In genomic region chr2:149155181-149155580, GRCh38 we compare ENCODE assay signal across 2 cellular contexts.
TF ChIP-seq lines count a peak whose summit lies in the region.

No MANE protein-coding gene starts in this region.

TF ChIP-seq in GM23338, 12 proteins besides CTCF, POLR2A, EP300 and RAD21 (continued from another document):
- TF ChIP-seq REST (IDR thresholded peaks at IDR 0.05; ENCODE audit: unreplicated experiment) = no peak
- TF ChIP-seq ZNF462 (CRISPR knock-in tag; IDR thresholded peaks at IDR 0.05) = no peak
- TF ChIP-seq EZH2phosphoT487 (IDR thresholded peaks at IDR 0.05; ENCODE audit: unreplicated experiment) = no peak
- TF ChIP-seq STAT1 (IDR thresholded peaks at IDR 0.05; ENCODE audit: unreplicated experiment) = no peak
- no peak for TF ChIP-seq EZH2 (IDR thresholded peaks at IDR 0.05; ENCODE audit: low read depth, unreplicated experiment)
- TF ChIP-seq POLR2AphosphoS5 (IDR thresholded peaks at IDR 0.05; ENCODE audit: low read depth) = no peak
- TF ChIP-seq ETS1 (IDR thresholded peaks at IDR 0.05) = no peak

TF ChIP-seq in SK-N-SH treated with all-trans-retinoic acid at 6 μM for 48 hours, 23 proteins besides CTCF, POLR2A, EP300 and RAD21 (continued from another document):
- TF ChIP-seq TOX (CRISPR knock-in tag; IDR thresholded peaks at IDR 0.05; ENCODE audit: borderline replicate concordance) (no peak), ZFP30 (CRISPR knock-in tag; IDR thresholded peaks at IDR 0.05) (no peak), BACH2 (CRISPR knock-in tag; IDR thresholded peaks at IDR 0.05; ENCODE audit: borderline replicate concordance) (no peak)
